Comparison of ENCODE assay signal across 15 cellular contexts in genomic region chr6:36968266-36968977, GRCh38. TPM values are rescaled to one million over a fixed set of nuclear protein-coding genes. Genes with fewer than 3 reads are reported as not detected.
DNase-seq lines count a peak whose midpoint lies in the region; ATAC-seq, FAIRE-seq and TF ChIP-seq lines count a peak whose summit lies in the region.
"Had no signal": no experiment of that assay in that cellular context is flagged by ENCODE, and none has a peak within 500 bp of the region (broad histone marks: within the 10 kb centered on the region; RNA-seq: fewer than 3 reads in every experiment).

No MANE protein-coding gene starts in this region.

- H3K9me3 Mint-ChIP-seq in activated CD4-positive, alpha-beta T cell treated with anti-CD3 and anti-CD28 coated beads for 36 hours (ENCODE audit: low read depth) = no peaks in the 10 kb centered on the region
- H3K9me3 Mint-ChIP-seq: activated CD4-positive, alpha-beta memory T cell treated with anti-CD3 and anti-CD28 coated beads, Interleukin-2, amount 10 ng/mL, durations not matched to agents 7 days and 5 days; activated naive CD8-positive, alpha-beta T cell treated with anti-CD3 and anti-CD28 coated beads, Interleukin-2, amount 10 ng/mL, durations not matched to agents 7 days and 5 days had no signal

- no peaks in the 10 kb centered on the region for H3K79me2 ChIP-seq in GM12878 (ENCODE audit: control insufficient read depth, insufficient read depth, low read length)

- DNase-seq in NCI-H748 (lab: John Stamatoyannopoulos, UW; ENCODE audit: unreplicated experiment) (peak; percentile 59), NCI-H748 treated with DMSO at 0.1 percent for 48 hours (lab: John Stamatoyannopoulos, UW) (no peak), GM12878 (ENCODE audit: low read depth, low spot score) (no peak), left ventricle myocardium superior (peak; percentile 77), suprapubic skin (ENCODE audit: low spot score in 2 of 2) (peak in 1 of 2 donors; percentile 89), germinal center (ENCODE audit: low spot score) (no peak), D721Med (ENCODE audit: insufficient read length, low spot score) (no peak)
- DNase-seq in activated CD4-positive, alpha-beta T cell treated with anti-CD3 and anti-CD28 coated beads for 36 hours = no peak
- DNase-seq: activated CD4-positive, alpha-beta memory T cell treated with anti-CD3 and anti-CD28 coated beads, Interleukin-2, amount 10 ng/mL, durations not matched to agents 7 days and 5 days; activated naive CD8-positive, alpha-beta T cell treated with anti-CD3 and anti-CD28 coated beads, Interleukin-2, amount 10 ng/mL, durations not matched to agents 7 days and 5 days; NCI-H226; RPMI8226 had no signal

- FAIRE-seq in GM12878 (lab: Jason Lieb, UNC) = no peak
- no peak for FAIRE-seq in D721Med (lab: Jason Lieb, UNC)
- FAIRE-seq: A204.1, HTR-8/SVneo had no signal

- no peak overlapping the region for H3K4me2 ChIP-seq in GM12878 (ENCODE audit: control insufficient read depth, insufficient read depth)

- H3K4me1 Mint-ChIP-seq in activated CD4-positive, alpha-beta T cell treated with anti-CD3 and anti-CD28 coated beads for 36 hours = peaks cover 16% of the 10 kb centered on the region

- WGBS in GM12878 (ENCODE audit: insufficient coverage, insufficient replicate concordance, low lambda C conversion rate, missing lambda C conversion rate) = 88% methylated on average over 16 of the region's 16 CpGs
- 48% methylated on average over 9 of the region's 16 CpGs for WGBS in suprapubic skin

- H3K27ac Mint-ChIP-seq in activated CD4-positive, alpha-beta T cell treated with anti-CD3 and anti-CD28 coated beads for 36 hours = no peak overlapping the region
- H3K27ac Mint-ChIP-seq: activated CD4-positive, alpha-beta memory T cell treated with anti-CD3 and anti-CD28 coated beads, Interleukin-2, amount 10 ng/mL, durations not matched to agents 7 days and 5 days; activated naive CD8-positive, alpha-beta T cell treated with anti-CD3 and anti-CD28 coated beads, Interleukin-2, amount 10 ng/mL, durations not matched to agents 7 days and 5 days had no signal

- TF ChIP-seq POLR2A in GM12878 (IDR thresholded peaks at IDR 0.05; ENCODE audit: low read depth, low read length) (no peak), suprapubic skin (IDR thresholded peaks at IDR 0.05) (no peak)

- CTCF ChIA-PET in GM12878 (lab: Yijun Ruan, JAX) = no interaction called here
- CTCF ChIA-PET in activated CD4-positive, alpha-beta T cell treated with anti-CD3 and anti-CD28 coated beads for 36 hours (lab: Charles Lee) = interaction anchor here (0.6 kb wide), 1 partner anchor 541 kb away, joined by 3 read pairs; no protein-coding TSS in a partner anchor

- no peak for TF ChIP-seq EP300 in GM12878 (IDR thresholded peaks at IDR 0.05; ENCODE audit: borderline replicate concordance in 1 of 2, control insufficient read depth in 1 of 2, low read depth in 2 of 2, low read length in 2 of 2)
- no peak for TF ChIP-seq EP300 in suprapubic skin (IDR thresholded peaks at IDR 0.05)

- TF ChIP-seq RAD21 in GM12878 (IDR thresholded peaks at IDR 0.05; ENCODE audit: insufficient read depth, low read depth, low read length) = no peak

- ATAC-seq in GM12878 = no peak
- peak; percentile 5 for ATAC-seq in left ventricle myocardium superior
- ATAC-seq in activated CD4-positive, alpha-beta T cell treated with anti-CD3 and anti-CD28 coated beads for 36 hours = no peak

- in situ Hi-C loops in GM12878 (cut with MboI) = no loop called here

- intact Hi-C loops in GM12878 (cut with micrococcal nuclease; ENCODE audit: unreplicated experiment) = no loop called here
- intact Hi-C loops in left ventricle myocardium superior (cut with micrococcal nuclease) = no loop called here
- intact Hi-C loops in activated CD4-positive, alpha-beta T cell treated with anti-CD3 and anti-CD28 coated beads for 36 hours (cut with DNase I, micrococcal nuclease) = no loop called here

- H3K4me1 ChIP-seq in GM12878 (ENCODE audit: control insufficient read depth, insufficient read depth, low read length) = peaks cover 6% of the 10 kb centered on the region
- H3K4me1 ChIP-seq in suprapubic skin = peaks cover 53% of the 10 kb centered on the region

- H3K27me3 Mint-ChIP-seq in activated CD4-positive, alpha-beta T cell treated with anti-CD3 and anti-CD28 coated beads for 36 hours = no peaks in the 10 kb centered on the region
- H3K27me3 Mint-ChIP-seq: activated CD4-positive, alpha-beta memory T cell treated with anti-CD3 and anti-CD28 coated beads, Interleukin-2, amount 10 ng/mL, durations not matched to agents 7 days and 5 days; activated naive CD8-positive, alpha-beta T cell treated with anti-CD3 and anti-CD28 coated beads, Interleukin-2, amount 10 ng/mL, durations not matched to agents 7 days and 5 days had no signal

- SMC1A ChIA-PET in GM12878 (lab: Charles Lee; ENCODE audit: uncharacterized antibody, unreplicated experiment) = no interaction called here

- H3K36me3 ChIP-seq in GM12878 (ENCODE audit: control insufficient read depth in 2 of 2, insufficient read depth in 2 of 2, low read length in 1 of 2) (peaks cover 28 to 34% of the 10 kb centered on the region in 2 experiments), suprapubic skin (peaks cover 66% of the 10 kb centered on the region)

- H3K27me3 ChIP-seq in GM12878 (replicated peaks in 1 of 2; ENCODE audit: control insufficient read depth in 2 of 2, insufficient read depth in 2 of 2, low read length in 1 of 2) (no peaks in the 10 kb centered on the region), suprapubic skin (no peaks in the 10 kb centered on the region)
- H3K27me3 ChIP-seq: esophagus muscularis mucosa had no signal

- no peaks in the 10 kb centered on the region for H4K20me1 ChIP-seq in GM12878 (ENCODE audit: control insufficient read depth, insufficient read depth)

- H3K9ac ChIP-seq in GM12878 (ENCODE audit: control insufficient read depth, insufficient read depth, low read length) = no peak overlapping the region

- peaks cover 47% of the 10 kb centered on the region for H3K36me3 Mint-ChIP-seq in activated CD4-positive, alpha-beta T cell treated with anti-CD3 and anti-CD28 coated beads for 36 hours (ENCODE audit: low read depth)

- no peak overlapping the region for H3K4me3 Mint-ChIP-seq in activated CD4-positive, alpha-beta T cell treated with anti-CD3 and anti-CD28 coated beads for 36 hours
- H3K4me3 Mint-ChIP-seq: activated CD4-positive, alpha-beta memory T cell treated with anti-CD3 and anti-CD28 coated beads, Interleukin-2, amount 10 ng/mL, durations not matched to agents 7 days and 5 days; activated naive CD8-positive, alpha-beta T cell treated with anti-CD3 and anti-CD28 coated beads, Interleukin-2, amount 10 ng/mL, durations not matched to agents 7 days and 5 days had no signal

- RAD21 ChIA-PET in GM12878 (lab: Charles Lee; ENCODE audit: unreplicated experiment) = no interaction called here

- no peaks in the 10 kb centered on the region for H3K9me3 ChIP-seq in GM12878 (replicated peaks; ENCODE audit: control insufficient read depth, insufficient read depth, low read length)
- no peaks in the 10 kb centered on the region for H3K9me3 ChIP-seq in suprapubic skin
- H3K9me3 ChIP-seq: esophagus muscularis mucosa had no signal

- no peak overlapping the region for H2AFZ ChIP-seq in GM12878 (ENCODE audit: control insufficient read depth, low read depth, low read length)

- POLR2A ChIA-PET in GM12878 (lab: Charles Lee) = interaction anchor here (0.7 to 1.2 kb wide), 2 partner anchors 13 to 38 kb away, joined by 3 read pairs; no protein-coding TSS in a partner anchor
- POLR2A ChIA-PET in activated CD4-positive, alpha-beta T cell treated with anti-CD3 and anti-CD28 coated beads for 36 hours (lab: Charles Lee) = no interaction called here

- H3K27ac ChIP-seq in GM12878 (ENCODE audit: control insufficient read depth, insufficient read depth) (no peak overlapping the region), suprapubic skin (peak overlapping the region; percentile 74)

- H3K4me3 ChIP-seq in GM12878 (no peak overlapping the region), suprapubic skin (no peak overlapping the region)
- H3K4me3 ChIP-seq: esophagus muscularis mucosa had no signal

- TSS peak; percentile 70 for BruUV-seq in GM12878 (replicated peaks; lab: Mats Ljungman, UMichigan)

- TF ChIP-seq CTCF in GM12878 (IDR thresholded peaks at IDR 0.05 in 2 of 3, conservative IDR thresholded peaks at IDR 0.05 in 1 of 3; ENCODE audit: control insufficient read depth in 2 of 3, extremely low read depth in 1 of 3, insufficient read depth in 1 of 3, low read depth in 3 of 3, low read length in 3 of 3) = no peak
- TF ChIP-seq CTCF in suprapubic skin (IDR thresholded peaks at IDR 0.05) = no peak
- TF ChIP-seq CTCF in D721Med (IDR thresholded peaks at IDR 0.05; ENCODE audit: insufficient read depth, missing control alignments) = no peak

RNA-seq across cellular contexts. Expression of gene PI16, which starts 13.9 kb away (rescaled TPM):
- not detected in 2 replicates for total RNA-seq in GM12878 (2013; cell fraction: nucleolus; rRNA removed)
- total RNA-seq in GM12878 (2014; rRNA removed) (not detected in 2 replicates), GM12878 (2014; rRNA removed; fragmentation: Illumina TruSeq; extraction: Trizol) (not detected in 2 replicates), GM12878 (2021) (not detected in 2 replicates), left ventricle myocardium superior (4.1 TPM), suprapubic skin (10 to 100 TPM in 1 of 4 donors, 1 to 10 TPM in 3; 2.8 to 17.2 (median 3.9) TPM)
- not detected for polyA plus RNA-seq in GM12878 (2011; ENCODE audit: low read depth)
- polyA plus RNA-seq in GM12878 (2011; rRNA removed) (not detected in 2 replicates), GM12878 (2014; fragmentation: Illumina TruSeq; extraction: Trizol) (not detected in 2 replicates), GM12878 (2014; fragmentation: Nextera tagmentation; extraction: Ambion mirVana) (under 1 TPM in 1 of 2 experiments, not detected in 1; 0.08 TPM), GM12878 (2014; rRNA removed) (not detected in 2 replicates), GM12878 (2016; fragmentation: Nextera tagmentation; extraction: Ambion mirVana) (under 1 TPM in 1 of 2 experiments, not detected in 1; 0.12 TPM)
- polyA plus RNA-seq in GM12878 (2011; cell fraction: cytosol; rRNA removed) = not detected in 2 replicates
- polyA plus RNA-seq in GM12878 (2011; cell fraction: nucleus; rRNA removed) = not detected in 2 replicates
- polyA plus RNA-seq in GM12878 (2012) = not detected in 2 replicates
- not detected in 2 replicates for polyA minus RNA-seq in GM12878 (2011; rRNA and poly(A)+ RNA removed)
- not detected in 2 replicates for polyA minus RNA-seq in GM12878 (2011; cell fraction: cytosol; rRNA and poly(A)+ RNA removed)
- not detected in 2 replicates for polyA minus RNA-seq in GM12878 (2011; cell fraction: nucleus; rRNA and poly(A)+ RNA removed)
- total RNA-seq in activated CD4-positive, alpha-beta T cell treated with anti-CD3 and anti-CD28 coated beads for 36 hours = 1 to 10 TPM in 1 of 2 experiments, under 1 TPM in 1; 0.96 to 1.9 TPM

RNA-seq across cellular contexts. Expression of gene MTCH1, which starts 17.6 kb away (rescaled TPM):
- 205 and 215 TPM in 2 replicates for total RNA-seq in GM12878 (2013; cell fraction: nucleolus; rRNA removed)
- total RNA-seq in GM12878 (2014; rRNA removed) (104 and 114 TPM in 2 replicates), GM12878 (2014; rRNA removed; fragmentation: Illumina TruSeq; extraction: Trizol) (64.5 and 65.2 TPM in 2 replicates), GM12878 (2021) (103 and 105 TPM in 2 replicates), left ventricle myocardium superior (216 TPM), suprapubic skin (100 to 1,000 TPM; 160 to 220 (median 183) TPM)
- polyA plus RNA-seq in GM12878 (2011; ENCODE audit: low read depth) = 54.0 TPM
- polyA plus RNA-seq in GM12878 (2011; rRNA removed) (73.1 and 86.9 TPM in 2 replicates), GM12878 (2014; fragmentation: Illumina TruSeq; extraction: Trizol) (48.5 and 75.3 TPM in 2 replicates), GM12878 (2014; fragmentation: Nextera tagmentation; extraction: Ambion mirVana) (10 to 100 TPM in 1 of 2 experiments, 1 to 10 TPM in 1; 7.2 to 17.3 TPM), GM12878 (2014; rRNA removed) (80.2 and 83.5 TPM in 2 replicates), GM12878 (2016; fragmentation: Nextera tagmentation; extraction: Ambion mirVana) (100 to 1,000 TPM; 108 to 128 TPM)
- 99.4 and 108 TPM in 2 replicates for polyA plus RNA-seq in GM12878 (2011; cell fraction: cytosol; rRNA removed)
- polyA plus RNA-seq in GM12878 (2011; cell fraction: nucleus; rRNA removed) = 265 TPM in 2 replicates
- 97.3 and 97.7 TPM in 2 replicates for polyA plus RNA-seq in GM12878 (2012)
- 140 and 177 TPM in 2 replicates for polyA minus RNA-seq in GM12878 (2011; rRNA and poly(A)+ RNA removed)
- 49.4 and 55.5 TPM in 2 replicates for polyA minus RNA-seq in GM12878 (2011; cell fraction: cytosol; rRNA and poly(A)+ RNA removed)
- 129 and 149 TPM in 2 replicates for polyA minus RNA-seq in GM12878 (2011; cell fraction: nucleus; rRNA and poly(A)+ RNA removed)
- 10 to 100 TPM; 72.9 to 92.9 TPM for total RNA-seq in activated CD4-positive, alpha-beta T cell treated with anti-CD3 and anti-CD28 coated beads for 36 hours

RNA-seq across cellular contexts. Expression of gene FGD2, which starts 37.0 kb away (rescaled TPM):
- 239 and 253 TPM in 2 replicates for total RNA-seq in GM12878 (2013; cell fraction: nucleolus; rRNA removed)
- total RNA-seq in GM12878 (2014; rRNA removed) (52.9 and 55.5 TPM in 2 replicates), GM12878 (2014; rRNA removed; fragmentation: Illumina TruSeq; extraction: Trizol) (35.4 and 36.0 TPM in 2 replicates), GM12878 (2021) (63.6 and 70.4 TPM in 2 replicates), left ventricle myocardium superior (8.0 TPM), suprapubic skin (10 to 100 TPM in 1 of 4 donors, 1 to 10 TPM in 3; 2.4 to 13.6 (median 4.6) TPM)
- polyA plus RNA-seq in GM12878 (2011; ENCODE audit: low read depth) = 5.6 TPM
- polyA plus RNA-seq in GM12878 (2011; rRNA removed) (21.7 and 36.4 TPM in 2 replicates), GM12878 (2014; fragmentation: Illumina TruSeq; extraction: Trizol) (21.8 and 30.3 TPM in 2 replicates), GM12878 (2014; fragmentation: Nextera tagmentation; extraction: Ambion mirVana) (10 to 100 TPM in 1 of 2 experiments, 1 to 10 TPM in 1; 5.2 to 11.3 TPM), GM12878 (2014; rRNA removed) (83.2 and 88.1 TPM in 2 replicates), GM12878 (2016; fragmentation: Nextera tagmentation; extraction: Ambion mirVana) (10 to 100 TPM; 23.1 to 25.3 TPM)
- 43.5 and 65.5 TPM in 2 replicates for polyA plus RNA-seq in GM12878 (2011; cell fraction: cytosol; rRNA removed)
- polyA plus RNA-seq in GM12878 (2011; cell fraction: nucleus; rRNA removed) = 214 and 250 TPM in 2 replicates
- 12.4 and 20.6 TPM in 2 replicates for polyA plus RNA-seq in GM12878 (2012)
- polyA minus RNA-seq in GM12878 (2011; rRNA and poly(A)+ RNA removed) = 59.2 and 96.7 TPM in 2 replicates
- polyA minus RNA-seq in GM12878 (2011; cell fraction: cytosol; rRNA and poly(A)+ RNA removed) = 22.3 and 22.6 TPM in 2 replicates
- 63.6 and 102 TPM in 2 replicates for polyA minus RNA-seq in GM12878 (2011; cell fraction: nucleus; rRNA and poly(A)+ RNA removed)
- total RNA-seq in activated CD4-positive, alpha-beta T cell treated with anti-CD3 and anti-CD28 coated beads for 36 hours = under 1 TPM; 0.50 to 0.63 TPM

Comparison
In these comparisons a context has a peak if more than half of its experiments do, and no peak if none do; other contexts are left out.
1. DNase-seq: peak in NCI-H748 (single experiment) and left ventricle myocardium superior (single experiment); none in NCI-H748 treated with DMSO at 0.1 percent for 48 hours (single experiment), GM12878 (single experiment), activated CD4-positive, alpha-beta T cell treated with anti-CD3 and anti-CD28 coated beads for 36 hours (single experiment), germinal center (single experiment) and D721Med (single experiment).